In the genomic region with DNA sequence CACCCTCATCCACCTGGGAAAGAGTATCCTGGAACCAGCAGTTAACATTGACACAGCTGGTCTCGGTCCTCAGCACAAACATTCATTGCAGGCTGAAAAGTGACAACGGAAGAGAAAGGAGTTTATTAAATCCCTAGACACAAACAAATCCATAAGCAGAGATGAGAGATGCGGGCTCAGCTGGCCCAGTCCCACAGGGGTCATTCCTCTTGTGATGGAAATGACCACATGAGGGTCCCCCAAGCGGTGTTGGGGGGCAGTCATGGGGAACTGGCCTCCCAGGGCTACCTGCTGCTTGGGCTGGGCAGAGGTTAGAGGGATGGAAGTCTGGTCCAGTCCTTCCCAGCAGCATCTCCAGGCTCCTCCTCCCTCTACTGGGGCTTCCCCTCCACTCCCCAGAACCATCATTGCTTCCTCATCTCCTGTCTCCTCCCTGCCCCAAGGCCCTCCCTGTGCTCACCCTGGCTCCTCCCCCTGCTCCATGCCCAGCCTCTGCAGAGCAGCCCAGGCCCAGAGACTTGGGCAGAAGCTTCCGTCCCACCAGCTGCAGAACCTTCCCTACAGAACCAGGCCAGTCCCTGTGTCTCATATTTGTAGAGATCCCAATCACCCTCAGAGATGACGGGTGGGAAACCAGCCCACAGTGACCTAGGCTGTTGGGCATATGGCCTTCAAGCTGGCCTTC, we compare ENCODE assay signal across 12 cellular contexts. TPM values are rescaled to one million over a fixed set of nuclear protein-coding genes. Genes with fewer than 3 reads are reported as not detected.
DNase-seq lines count a peak whose midpoint lies in the region; ATAC-seq and TF ChIP-seq lines count a peak whose summit lies in the region.
"Had no signal": no experiment of that assay in that cellular context is flagged by ENCODE, and none has a peak within 500 bp of the region (broad histone marks: within the 10 kb centered on the region; RNA-seq: fewer than 3 reads in every experiment).

No MANE protein-coding gene starts in this region.

- H3K4me3 ChIP-seq in naive thymus-derived CD4-positive, alpha-beta T cell (ENCODE audit: low read length): no peak overlapping the region
- H3K4me3 ChIP-seq: right lobe of liver had no signal

- no peak overlapping the region for H2BK20ac ChIP-seq in H9 (ENCODE audit: low read depth, low read length, poor library complexity, severe bottlenecking)

- H3K4me1 ChIP-seq in H9 (ENCODE audit: insufficient read depth, low read length): no peaks in the 10 kb centered on the region
- H3K4me1 ChIP-seq in naive thymus-derived CD4-positive, alpha-beta T cell (ENCODE audit: control insufficient read depth in 2 of 2, insufficient read depth in 2 of 2, low read length in 2 of 2): no peaks in the 10 kb centered on the region
- H3K4me1 ChIP-seq: right lobe of liver had no signal

- no peak overlapping the region for H2AK5ac ChIP-seq in H9 (ENCODE audit: insufficient read length, low read length)

- WGBS in H9 (ENCODE audit: extremely low coverage, insufficient read length, low lambda C conversion rate): no CpG with 5 or more reads among the region's 6 CpGs

- no peak overlapping the region for H2BK15ac ChIP-seq in H9 (ENCODE audit: low read depth, low read length)

- H4K8ac ChIP-seq in H9 (replicated peaks; ENCODE audit: insufficient read length, low read depth, low read length): no peak overlapping the region

- no peaks in the 10 kb centered on the region for H3K79me1 ChIP-seq in H9 (ENCODE audit: insufficient read depth, low read depth, low read length, poor library complexity, severe bottlenecking)

- no peaks in the 10 kb centered on the region for H3K36me3 ChIP-seq in naive thymus-derived CD4-positive, alpha-beta T cell (ENCODE audit: control insufficient read depth in 2 of 3, insufficient read depth in 3 of 3, low read length in 3 of 3)
- H3K36me3 ChIP-seq: right lobe of liver had no signal

- TF ChIP-seq CTCF in H9 (conservative IDR thresholded peaks at IDR 0.05) (no peak), WTC11 (IDR thresholded peaks at IDR 0.05) (no peak)

- H3K79me2 ChIP-seq in H9 (ENCODE audit: insufficient read depth, low read length): no peaks in the 10 kb centered on the region

- H3T11ph ChIP-seq in H9 (ENCODE audit: low read length): no peak overlapping the region

- H2BK12ac ChIP-seq in H9 (ENCODE audit: insufficient read length, low read depth, low read length): no peak overlapping the region

- H3K4me3 Mint-ChIP-seq in H9 (no peak overlapping the region), WTC11 (no peak overlapping the region)
- no peak overlapping the region for H3K4me3 Mint-ChIP-seq in naive thymus-derived CD4-positive, alpha-beta T cell

- DNase-seq in NCI-H510A treated with DMSO at 0.1 percent for 48 hours (lab: John Stamatoyannopoulos, UW): peak; percentile 5
- no peak for DNase-seq in NCI-H510A (lab: John Stamatoyannopoulos, UW)
- DNase-seq in H9: peak; percentile 61
- no peak for DNase-seq in WTC11 (ENCODE audit: low spot score)
- no peak for DNase-seq in naive thymus-derived CD4-positive, alpha-beta T cell
- no peak for DNase-seq in HuH-7.5 (ENCODE audit: low spot score)
- DNase-seq: NCI-H1105, right lobe of liver, SHP77 treated with DMSO at 0.1 percent for 48 hours had no signal

- H3K4ac ChIP-seq in H9 (ENCODE audit: low read depth, low read length): no peak overlapping the region

- intact Hi-C loops in naive thymus-derived CD4-positive, alpha-beta T cell (cut with micrococcal nuclease): loop anchor here (5.0 kb wide), 2 partner anchors 170 to 295 kb away; no protein-coding TSS in a partner anchor

- H3K4me2 ChIP-seq in H9 (ENCODE audit: insufficient read depth, insufficient read length, low read length): no peak overlapping the region

- no peak overlapping the region for H4K5ac ChIP-seq in H9 (ENCODE audit: insufficient read length, low read depth, low read length)

- H3K23ac ChIP-seq in H9 (ENCODE audit: insufficient read length, low read depth, low read length): no peak overlapping the region

- H3K27ac Mint-ChIP-seq in H9 (no peak overlapping the region), WTC11 (no peak overlapping the region)
- H3K27ac Mint-ChIP-seq in naive thymus-derived CD4-positive, alpha-beta T cell: no peak overlapping the region

- peaks cover 4% of the 10 kb centered on the region; the same call in 1 of the 2 replicates for H3K27me3 ChIP-seq in H9 (ENCODE audit: insufficient read depth, low read length)
- no peaks in the 10 kb centered on the region for H3K27me3 ChIP-seq in naive thymus-derived CD4-positive, alpha-beta T cell (ENCODE audit: control insufficient read depth in 2 of 2, insufficient read depth in 2 of 2, low read length in 2 of 2)
- H3K27me3 ChIP-seq: right lobe of liver had no signal

- POLR2A ChIA-PET in WTC11 (lab: Charles Lee): no interaction called here
- POLR2A ChIA-PET in naive thymus-derived CD4-positive, alpha-beta T cell (lab: Charles Lee): interaction anchor here (0.6 to 1.6 kb wide), 2 partner anchors 53 to 75 kb away, joined by 3 to 4 read pairs; no protein-coding TSS in a partner anchor

- no peaks in the 10 kb centered on the region for H4K20me1 ChIP-seq in H9 (ENCODE audit: control insufficient read depth, insufficient read depth, insufficient read length)

- no peak overlapping the region for H2AFZ ChIP-seq in H9 (ENCODE audit: low read length)

- no peaks in the 10 kb centered on the region for H3K4me1 Mint-ChIP-seq in H9
- no peaks in the 10 kb centered on the region for H3K4me1 Mint-ChIP-seq in WTC11
- H3K4me1 Mint-ChIP-seq in naive thymus-derived CD4-positive, alpha-beta T cell: peaks cover 0 to 13% (median 0%) of the 10 kb centered on the region in 7 donors

- H3K56ac ChIP-seq in H9 (ENCODE audit: insufficient read length, low read depth, low read length): no peak overlapping the region

- H3K18ac ChIP-seq in H9 (ENCODE audit: insufficient read length, low read depth, low read length): no peak overlapping the region

- no peak overlapping the region for H2BK5ac ChIP-seq in H9 (ENCODE audit: insufficient read length, low read length)

- no peak overlapping the region for H3K9ac ChIP-seq in H9 (ENCODE audit: extremely low read depth, insufficient read length, low read length)

- H3K23me2 ChIP-seq in H9 (ENCODE audit: insufficient read length, low read depth, low read length, poor library complexity, severe bottlenecking): no peaks in the 10 kb centered on the region

- ATAC-seq in WTC11: peak; percentile 62
- peak; percentile 84 for ATAC-seq in naive thymus-derived CD4-positive, alpha-beta T cell
- ATAC-seq in HG03439 (IDR thresholded peaks at IDR 0.05; ENCODE audit: unreplicated experiment): no peak
- ATAC-seq in HG02798 (IDR thresholded peaks at IDR 0.05; ENCODE audit: poor library complexity, unreplicated experiment): no peak

- no peaks in the 10 kb centered on the region for H3K9me3 ChIP-seq in H9 (ENCODE audit: control insufficient read depth, low read depth, low read length)
- no peaks in the 10 kb centered on the region for H3K9me3 ChIP-seq in naive thymus-derived CD4-positive, alpha-beta T cell (ENCODE audit: control insufficient read depth in 2 of 3, low read length in 3 of 3)
- H3K9me3 ChIP-seq: right lobe of liver had no signal

- H3K27ac ChIP-seq in H9 (ENCODE audit: insufficient read length, low read depth, low read length): no peak overlapping the region
- no peak overlapping the region for H3K27ac ChIP-seq in naive thymus-derived CD4-positive, alpha-beta T cell (ENCODE audit: low read depth, low read length)
- H3K27ac ChIP-seq: right lobe of liver had no signal

- no peaks in the 10 kb centered on the region for H3K9me3 Mint-ChIP-seq in H9
- H3K9me3 Mint-ChIP-seq in WTC11: no peaks in the 10 kb centered on the region
- no peaks in the 10 kb centered on the region for H3K9me3 Mint-ChIP-seq in naive thymus-derived CD4-positive, alpha-beta T cell

- H3K14ac ChIP-seq in H9 (ENCODE audit: insufficient read depth, low read length): no peak overlapping the region

- H3K36me3 Mint-ChIP-seq in H9 (ENCODE audit: insufficient read depth in 1 of 3, low read depth in 3 of 3) (no peaks in the 10 kb centered on the region), WTC11 (no peaks in the 10 kb centered on the region)
- H3K36me3 Mint-ChIP-seq in naive thymus-derived CD4-positive, alpha-beta T cell: no peaks in the 10 kb centered on the region

- CTCF ChIA-PET in WTC11 (lab: Charles Lee): interaction anchor here (1.0 to 6.2 kb wide), 11 partner anchors 12 to 114 kb away, joined by 3 to 102 read pairs (median 10); no protein-coding TSS in a partner anchor
- CTCF ChIA-PET in naive thymus-derived CD4-positive, alpha-beta T cell (lab: Charles Lee): interaction anchor here (0.5 to 9.4 kb wide), 12 partner anchors 16 to 161 kb away, joined by 3 to 322 read pairs (median 31); no protein-coding TSS in a partner anchor

- H3K27me3 Mint-ChIP-seq in H9 (ENCODE audit: low read depth): peaks cover 97% of the 10 kb centered on the region
- peaks cover 82% of the 10 kb centered on the region for H3K27me3 Mint-ChIP-seq in WTC11 (ENCODE audit: low read depth)
- peaks cover 0 to 50% (median 0%) of the 10 kb centered on the region in 5 donors for H3K27me3 Mint-ChIP-seq in naive thymus-derived CD4-positive, alpha-beta T cell

- no peak overlapping the region for H4K91ac ChIP-seq in H9 (ENCODE audit: insufficient read length, low read depth, low read length)

- H2BK120ac ChIP-seq in H9 (ENCODE audit: low read depth, low read length, poor library complexity, severe bottlenecking): no peak overlapping the region

TF ChIP-seq in WTC11, 78 proteins besides CTCF, POLR2A, EP300 and RAD21 (continues in another document):
- TF ChIP-seq CBFB (CRISPR knock-in tag; IDR thresholded peaks at IDR 0.05; ENCODE audit: low read depth): no peak
- TF ChIP-seq, protein P1, sequence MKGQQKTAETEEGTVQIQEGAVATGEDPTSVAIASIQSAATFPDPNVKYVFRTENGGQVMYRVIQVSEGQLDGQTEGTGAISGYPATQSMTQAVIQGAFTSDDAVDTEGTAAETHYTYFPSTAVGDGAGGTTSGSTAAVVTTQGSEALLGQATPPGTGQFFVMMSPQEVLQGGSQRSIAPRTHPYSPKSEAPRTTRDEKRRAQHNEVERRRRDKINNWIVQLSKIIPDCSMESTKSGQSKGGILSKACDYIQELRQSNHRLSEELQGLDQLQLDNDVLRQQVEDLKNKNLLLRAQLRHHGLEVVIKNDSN (CRISPR knock-in tag; IDR thresholded peaks at IDR 0.05): no peak
- TF ChIP-seq, protein P2, sequence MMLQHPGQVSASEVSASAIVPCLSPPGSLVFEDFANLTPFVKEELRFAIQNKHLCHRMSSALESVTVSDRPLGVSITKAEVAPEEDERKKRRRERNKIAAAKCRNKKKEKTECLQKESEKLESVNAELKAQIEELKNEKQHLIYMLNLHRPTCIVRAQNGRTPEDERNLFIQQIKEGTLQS (CRISPR knock-in tag; conservative IDR thresholded peaks at IDR 0.05): no peak
- TF ChIP-seq TCF7 (CRISPR knock-in tag; IDR thresholded peaks at IDR 0.05; ENCODE audit: low read depth): no peak
- TF ChIP-seq KAT7 (CRISPR knock-in tag; IDR thresholded peaks at IDR 0.05; ENCODE audit: borderline replicate concordance): no peak
- TF ChIP-seq MXD4 (CRISPR knock-in tag; IDR thresholded peaks at IDR 0.05; ENCODE audit: borderline replicate concordance): no peak
- no peak for TF ChIP-seq ZBTB21 (CRISPR knock-in tag; IDR thresholded peaks at IDR 0.05; ENCODE audit: borderline replicate concordance)

RNA-seq across cellular contexts. Expression of gene IGLL5, which starts 5.4 kb away (rescaled TPM):
- not detected in 2 replicates for total RNA-seq in H9 (2021)
- total RNA-seq in WTC11 (2021): not detected in 3 replicates
- total RNA-seq in naive thymus-derived CD4-positive, alpha-beta T cell: 10 to 100 TPM in 2 of 5 experiments, not detected in 3; 12.3 to 16.0 TPM
- under 1 TPM in 1 of 2 donors, not detected in 1; 0.53 TPM for polyA plus RNA-seq in naive thymus-derived CD4-positive, alpha-beta T cell
- total RNA-seq: lung microvascular endothelial cell had no signal

Comparison
In these comparisons a context has a peak if more than half of its experiments do, and no peak if none do; other contexts are left out.
1. DNase-seq: peak in NCI-H510A treated with DMSO at 0.1 percent for 48 hours (single experiment) and H9 (single experiment); none in NCI-H510A (single experiment), WTC11 (single experiment), naive thymus-derived CD4-positive, alpha-beta T cell (0 of 9) and HuH-7.5 (single experiment).
2. ATAC-seq: peak in WTC11 (single experiment) and naive thymus-derived CD4-positive, alpha-beta T cell (single experiment); none in HG03439 (single experiment) and HG02798 (single experiment).